ENCODE assay signal across 13 cellular contexts in the genomic region with DNA sequence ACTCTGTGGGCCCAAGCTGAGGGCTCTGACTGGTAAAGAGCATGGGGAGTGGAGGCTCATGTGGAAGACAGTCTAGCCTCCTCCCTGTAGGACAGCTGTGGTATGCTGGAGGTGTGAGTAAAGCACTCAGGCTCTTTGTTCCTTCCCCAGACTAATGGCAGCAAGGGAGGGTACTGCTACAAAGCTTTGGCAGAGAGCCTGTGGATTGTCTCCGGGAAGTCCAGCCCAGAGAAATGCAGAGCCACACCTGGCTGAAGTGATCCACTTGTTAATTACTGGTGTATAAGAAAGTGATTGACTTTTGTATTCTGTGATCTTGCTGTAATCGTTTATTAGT.
DNase-seq lines count a peak whose midpoint lies in the region; ATAC-seq and TF ChIP-seq lines count a peak whose summit lies in the region.
"Had no signal": no experiment of that assay in that cellular context is flagged by ENCODE, and none has a peak within 500 bp of the region (broad histone marks: within the 10 kb centered on the region; RNA-seq: fewer than 3 reads in every experiment).

No MANE protein-coding gene starts in this region.

- no peaks in the 10 kb centered on the region for H3K4me1 ChIP-seq in colonic mucosa
- H3K4me1 ChIP-seq: gastroesophageal sphincter, prostate gland had no signal

- no peaks in the 10 kb centered on the region for H3K36me3 ChIP-seq in colonic mucosa
- H3K36me3 ChIP-seq: gastroesophageal sphincter, prostate gland had no signal

- no peak overlapping the region for H3K4me3 ChIP-seq in colonic mucosa
- H3K4me3 ChIP-seq: gastroesophageal sphincter, prostate gland had no signal

- no peak for TF ChIP-seq POLR2A in GM18505 (IDR thresholded peaks at IDR 0.05; ENCODE audit: borderline replicate concordance, extremely low read depth, insufficient read depth, insufficient read length)

- intact Hi-C loops in colonic mucosa (cut with DNase I): no loop called here

- no peak overlapping the region for H3K27ac Mint-ChIP-seq in immature natural killer cell
- H3K27ac Mint-ChIP-seq: activated CD8-positive, alpha-beta memory T cell treated with anti-CD3 and anti-CD28 coated beads, Interleukin-2, amount 10 ng/mL, durations not matched to agents 7 days and 5 days; activated naive CD4-positive, alpha-beta T cell treated with anti-CD3 and anti-CD28 coated beads for 36 hours had no signal

- H3K36me3 Mint-ChIP-seq in immature natural killer cell: no peaks in the 10 kb centered on the region
- H3K36me3 Mint-ChIP-seq: activated CD8-positive, alpha-beta memory T cell treated with anti-CD3 and anti-CD28 coated beads, Interleukin-2, amount 10 ng/mL, durations not matched to agents 7 days and 5 days had no signal

- no peaks in the 10 kb centered on the region for H3K27me3 ChIP-seq in colonic mucosa
- H3K27me3 ChIP-seq: gastroesophageal sphincter had no signal

- ATAC-seq in GM21447 (IDR thresholded peaks at IDR 0.05; ENCODE audit: unreplicated experiment) (peak; percentile 16), HG03135 (IDR thresholded peaks at IDR 0.05; ENCODE audit: unreplicated experiment) (peak; percentile 34), GM18505 (IDR thresholded peaks at IDR 0.05; ENCODE audit: unreplicated experiment) (no peak), HG03457 (IDR thresholded peaks at IDR 0.05; ENCODE audit: unreplicated experiment) (no peak)
- ATAC-seq: activated CD8-positive, alpha-beta memory T cell treated with anti-CD3 and anti-CD28 coated beads, Interleukin-2, amount 10 ng/mL, durations not matched to agents 7 days and 5 days; gastroesophageal sphincter had no signal

- no peaks in the 10 kb centered on the region for H3K9me3 ChIP-seq in colonic mucosa
- H3K9me3 ChIP-seq: prostate gland, SK-N-SH had no signal

- DNase-seq in ELF-1 (ENCODE audit: low read depth, low spot score) (peak; percentile 38), colonic mucosa (peak; percentile 22), immature natural killer cell (no peak), NCI-H1694 treated with DMSO at 0.1 percent for 48 hours (lab: John Stamatoyannopoulos, UW) (no peak)
- DNase-seq: activated CD8-positive, alpha-beta memory T cell treated with anti-CD3 and anti-CD28 coated beads, Interleukin-2, amount 10 ng/mL, durations not matched to agents 7 days and 5 days; activated naive CD4-positive, alpha-beta T cell treated with anti-CD3 and anti-CD28 coated beads for 36 hours had no signal

- TF ChIP-seq CTCF in colonic mucosa (IDR thresholded peaks at IDR 0.05): no peak

- no peak overlapping the region for H3K4me3 Mint-ChIP-seq in immature natural killer cell
- H3K4me3 Mint-ChIP-seq: activated CD8-positive, alpha-beta memory T cell treated with anti-CD3 and anti-CD28 coated beads, Interleukin-2, amount 10 ng/mL, durations not matched to agents 7 days and 5 days; activated naive CD4-positive, alpha-beta T cell treated with anti-CD3 and anti-CD28 coated beads for 36 hours had no signal

- peaks cover 0 to 23% (median 11%) of the 10 kb centered on the region in 6 donors for H3K9me3 Mint-ChIP-seq in immature natural killer cell

- H3K9ac ChIP-seq in colonic mucosa (ENCODE audit: low read depth in 2 of 2, low read length in 2 of 2): no peak overlapping the region
- H3K9ac ChIP-seq: SK-N-SH had no signal

- H3K4me1 Mint-ChIP-seq in immature natural killer cell: no peaks in the 10 kb centered on the region
- H3K4me1 Mint-ChIP-seq: activated CD8-positive, alpha-beta memory T cell treated with anti-CD3 and anti-CD28 coated beads, Interleukin-2, amount 10 ng/mL, durations not matched to agents 7 days and 5 days had no signal

- H3K27ac ChIP-seq in colonic mucosa: no peak overlapping the region
- H3K27ac ChIP-seq: gastroesophageal sphincter, prostate gland had no signal

- H3K27me3 Mint-ChIP-seq in immature natural killer cell (ENCODE audit: low read depth in 3 of 3): peaks cover 1 to 5% (median 1%) of the 10 kb centered on the region in 3 donors

Comparison
In these comparisons a context has a peak if more than half of its experiments do, and no peak if none do; other contexts are left out.
1. DNase-seq: peak in ELF-1 (single experiment) and colonic mucosa (single experiment); none in immature natural killer cell (0 of 3) and NCI-H1694 treated with DMSO at 0.1 percent for 48 hours (single experiment).
2. ATAC-seq: peak in GM21447 (single experiment) and HG03135 (single experiment); none in GM18505 (single experiment) and HG03457 (single experiment).